ENCODE assay signal across 18 cellular contexts in genomic region chr14:36505892-36506731, GRCh38. TPM values are rescaled to one million over a fixed set of nuclear protein-coding genes. Genes with fewer than 3 reads are reported as not detected.
DNase-seq lines count a peak whose midpoint lies in the region; ATAC-seq, FAIRE-seq and TF ChIP-seq lines count a peak whose summit lies in the region.
"Had no signal": no experiment of that assay in that cellular context is flagged by ENCODE, and none has a peak within 500 bp of the region (broad histone marks: within the 10 kb centered on the region; RNA-seq: fewer than 3 reads in every experiment).

No MANE protein-coding gene starts in this region.

- no peak for FAIRE-seq in GM19239 (lab: Jason Lieb, UNC)
- FAIRE-seq: endothelial cell of umbilical vein had no signal

- no peak for TF ChIP-seq CTCF in glutamatergic neuron (IDR thresholded peaks at IDR 0.05; ENCODE audit: partially characterized antibody, unreplicated experiment)

- peaks cover 14% of the 10 kb centered on the region for H3K9me3 Mint-ChIP-seq in glutamatergic neuron (ENCODE audit: unreplicated experiment)
- H3K9me3 Mint-ChIP-seq in stimulated activated effector memory CD8-positive, alpha-beta T cell treated with anti-CD3 and anti-CD28 coated beads, Interleukin-12 subunit alpha, Interleukin-12 subunit beta, amount 100 ng/mL, for 72 hours, result no peaks in the 10 kb centered on the region

- peaks cover 56% of the 10 kb centered on the region for H3K27me3 Mint-ChIP-seq in glutamatergic neuron (ENCODE audit: unreplicated experiment)

- H3K4me3 Mint-ChIP-seq in glutamatergic neuron (ENCODE audit: unreplicated experiment), result peak overlapping the region; percentile 51
- no peak overlapping the region for H3K4me3 Mint-ChIP-seq in stimulated activated effector memory CD8-positive, alpha-beta T cell treated with anti-CD3 and anti-CD28 coated beads, Interleukin-12 subunit alpha, Interleukin-12 subunit beta, amount 100 ng/mL, for 72 hours
- H3K4me3 Mint-ChIP-seq: activated CD8-positive, alpha-beta memory T cell treated with anti-CD3 and anti-CD28 coated beads, Interleukin-2, amount 10 ng/mL, durations not matched to agents 7 days and 5 days; nephron had no signal

- peak overlapping the region; percentile 23 for H3K27ac Mint-ChIP-seq in glutamatergic neuron (ENCODE audit: unreplicated experiment)
- H3K27ac Mint-ChIP-seq in stimulated activated effector memory CD8-positive, alpha-beta T cell treated with anti-CD3 and anti-CD28 coated beads, Interleukin-12 subunit alpha, Interleukin-12 subunit beta, amount 100 ng/mL, for 72 hours, result no peak overlapping the region
- H3K27ac Mint-ChIP-seq: activated CD8-positive, alpha-beta memory T cell treated with anti-CD3 and anti-CD28 coated beads, Interleukin-2, amount 10 ng/mL, durations not matched to agents 7 days and 5 days; activated naive CD4-positive, alpha-beta T cell treated with anti-CD3 and anti-CD28 coated beads, Interleukin-2, amount 50 U/mL, for 72 hours; CD4-positive, CD25-positive, alpha-beta regulatory T cell; nephron had no signal

- H3K36me3 Mint-ChIP-seq in glutamatergic neuron (ENCODE audit: unreplicated experiment), result peaks cover 4% of the 10 kb centered on the region
- no peaks in the 10 kb centered on the region for H3K36me3 Mint-ChIP-seq in stimulated activated effector memory CD8-positive, alpha-beta T cell treated with anti-CD3 and anti-CD28 coated beads, Interleukin-12 subunit alpha, Interleukin-12 subunit beta, amount 100 ng/mL, for 72 hours

- ATAC-seq in stimulated activated effector memory CD8-positive, alpha-beta T cell treated with anti-CD3 and anti-CD28 coated beads, Interleukin-12 subunit alpha, Interleukin-12 subunit beta, amount 100 ng/mL, for 72 hours, result peak; percentile 13
- ATAC-seq in HG03175 (IDR thresholded peaks at IDR 0.05; ENCODE audit: unreplicated experiment) (no peak), GM19455 (IDR thresholded peaks at IDR 0.05; ENCODE audit: unreplicated experiment) (no peak)
- ATAC-seq: activated CD8-positive, alpha-beta memory T cell treated with anti-CD3 and anti-CD28 coated beads, Interleukin-2, amount 10 ng/mL, durations not matched to agents 7 days and 5 days; HCT116 had no signal

- peak; percentile 1 for DNase-seq in GM19239 (ENCODE audit: insufficient read length, low spot score)
- DNase-seq in NCI-H1105 treated with DMSO at 0.1 percent for 48 hours (lab: John Stamatoyannopoulos, UW), result peak; percentile 46
- DNase-seq in glutamatergic neuron, result peak; percentile 44
- no peak for DNase-seq in stimulated activated effector memory CD8-positive, alpha-beta T cell treated with anti-CD3 and anti-CD28 coated beads, Interleukin-12 subunit alpha, Interleukin-12 subunit beta, amount 100 ng/mL, for 72 hours (ENCODE audit: low spot score in 2 of 2)
- no peak for DNase-seq in NCI-H226
- DNase-seq: activated CD8-positive, alpha-beta memory T cell treated with anti-CD3 and anti-CD28 coated beads, Interleukin-2, amount 10 ng/mL, durations not matched to agents 7 days and 5 days; CD4-positive, CD25-positive, alpha-beta regulatory T cell; cerebellar nuclear complex; left ventricle myocardium inferior; NCI-H774; SJCRH30 had no signal

- peaks cover 12% of the 10 kb centered on the region for H3K4me1 Mint-ChIP-seq in glutamatergic neuron (ENCODE audit: low read depth, unreplicated experiment)
- H3K4me1 Mint-ChIP-seq in stimulated activated effector memory CD8-positive, alpha-beta T cell treated with anti-CD3 and anti-CD28 coated beads, Interleukin-12 subunit alpha, Interleukin-12 subunit beta, amount 100 ng/mL, for 72 hours, result peaks cover 5% of the 10 kb centered on the region

RNA-seq across cellular contexts. Expression of gene NKX2-1, which starts 13.9 kb away (rescaled TPM):
- not detected for total RNA-seq in glutamatergic neuron (ENCODE audit: unreplicated experiment)
- total RNA-seq: activated CD8-positive, alpha-beta memory T cell treated with anti-CD3 and anti-CD28 coated beads, Interleukin-2, amount 10 ng/mL, durations not matched to agents 7 days and 5 days; activated naive CD4-positive, alpha-beta T cell treated with anti-CD3 and anti-CD28 coated beads, Interleukin-2, amount 50 U/mL, for 72 hours; CD4-positive, CD25-positive, alpha-beta regulatory T cell; endothelial cell of umbilical vein; left ventricle myocardium inferior; SJCRH30; skeletal muscle tissue had no signal

Comparison
In these comparisons a context has a peak if more than half of its experiments do, and no peak if none do; other contexts are left out.
1. DNase-seq: peak in GM19239 (single experiment), NCI-H1105 treated with DMSO at 0.1 percent for 48 hours (single experiment) and glutamatergic neuron (single experiment); none in stimulated activated effector memory CD8-positive, alpha-beta T cell treated with anti-CD3 and anti-CD28 coated beads, Interleukin-12 subunit alpha, Interleukin-12 subunit beta, amount 100 ng/mL, for 72 hours (0 of 2) and NCI-H226 (single experiment).